1 cellular context compared by ENCODE assay signal in the genomic region with DNA sequence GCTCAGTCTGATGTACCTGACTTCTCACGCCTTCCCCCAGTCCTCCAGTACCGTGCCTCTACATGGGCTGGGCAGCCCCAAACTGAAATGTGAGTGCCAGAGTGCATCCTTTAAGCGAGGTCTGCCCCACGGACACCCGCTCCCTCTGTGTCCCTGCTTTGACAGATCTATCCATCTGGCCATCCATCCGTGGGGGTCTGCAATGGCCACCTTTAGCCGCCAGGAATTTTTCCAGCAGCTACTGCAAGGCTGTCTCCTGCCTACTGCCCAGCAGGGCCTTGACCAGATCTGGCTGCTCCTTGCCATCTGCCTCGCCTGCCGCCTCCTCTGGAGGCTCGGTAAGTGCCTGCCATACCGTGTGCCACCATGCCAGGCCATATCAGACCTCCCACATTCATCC.
TF ChIP-seq lines count a peak whose summit lies in the region.

No MANE protein-coding gene starts in this region.

TF ChIP-seq in HepG2, 621 proteins besides CTCF, POLR2A, EP300 and RAD21:
- TF ChIP-seq, protein P1, sequence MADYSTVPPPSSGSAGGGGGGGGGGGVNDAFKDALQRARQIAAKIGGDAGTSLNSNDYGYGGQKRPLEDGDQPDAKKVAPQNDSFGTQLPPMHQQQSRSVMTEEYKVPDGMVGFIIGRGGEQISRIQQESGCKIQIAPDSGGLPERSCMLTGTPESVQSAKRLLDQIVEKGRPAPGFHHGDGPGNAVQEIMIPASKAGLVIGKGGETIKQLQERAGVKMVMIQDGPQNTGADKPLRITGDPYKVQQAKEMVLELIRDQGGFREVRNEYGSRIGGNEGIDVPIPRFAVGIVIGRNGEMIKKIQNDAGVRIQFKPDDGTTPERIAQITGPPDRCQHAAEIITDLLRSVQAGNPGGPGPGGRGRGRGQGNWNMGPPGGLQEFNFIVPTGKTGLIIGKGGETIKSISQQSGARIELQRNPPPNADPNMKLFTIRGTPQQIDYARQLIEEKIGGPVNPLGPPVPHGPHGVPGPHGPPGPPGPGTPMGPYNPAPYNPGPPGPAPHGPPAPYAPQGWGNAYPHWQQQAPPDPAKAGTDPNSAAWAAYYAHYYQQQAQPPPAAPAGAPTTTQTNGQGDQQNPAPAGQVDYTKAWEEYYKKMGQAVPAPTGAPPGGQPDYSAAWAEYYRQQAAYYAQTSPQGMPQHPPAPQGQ (CRISPR knock-in tag; IDR thresholded peaks at IDR 0.05; ENCODE audit: borderline replicate concordance), result no peak
- TF ChIP-seq, protein P2, sequence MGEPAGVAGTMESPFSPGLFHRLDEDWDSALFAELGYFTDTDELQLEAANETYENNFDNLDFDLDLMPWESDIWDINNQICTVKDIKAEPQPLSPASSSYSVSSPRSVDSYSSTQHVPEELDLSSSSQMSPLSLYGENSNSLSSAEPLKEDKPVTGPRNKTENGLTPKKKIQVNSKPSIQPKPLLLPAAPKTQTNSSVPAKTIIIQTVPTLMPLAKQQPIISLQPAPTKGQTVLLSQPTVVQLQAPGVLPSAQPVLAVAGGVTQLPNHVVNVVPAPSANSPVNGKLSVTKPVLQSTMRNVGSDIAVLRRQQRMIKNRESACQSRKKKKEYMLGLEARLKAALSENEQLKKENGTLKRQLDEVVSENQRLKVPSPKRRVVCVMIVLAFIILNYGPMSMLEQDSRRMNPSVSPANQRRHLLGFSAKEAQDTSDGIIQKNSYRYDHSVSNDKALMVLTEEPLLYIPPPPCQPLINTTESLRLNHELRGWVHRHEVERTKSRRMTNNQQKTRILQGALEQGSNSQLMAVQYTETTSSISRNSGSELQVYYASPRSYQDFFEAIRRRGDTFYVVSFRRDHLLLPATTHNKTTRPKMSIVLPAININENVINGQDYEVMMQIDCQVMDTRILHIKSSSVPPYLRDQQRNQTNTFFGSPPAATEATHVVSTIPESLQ (CRISPR knock-in tag; conservative IDR thresholded peaks at IDR 0.05), result no peak
- no peak for TF ChIP-seq ZC3H13 (CRISPR knock-in tag; IDR thresholded peaks at IDR 0.05)
- TF ChIP-seq, protein P3, sequence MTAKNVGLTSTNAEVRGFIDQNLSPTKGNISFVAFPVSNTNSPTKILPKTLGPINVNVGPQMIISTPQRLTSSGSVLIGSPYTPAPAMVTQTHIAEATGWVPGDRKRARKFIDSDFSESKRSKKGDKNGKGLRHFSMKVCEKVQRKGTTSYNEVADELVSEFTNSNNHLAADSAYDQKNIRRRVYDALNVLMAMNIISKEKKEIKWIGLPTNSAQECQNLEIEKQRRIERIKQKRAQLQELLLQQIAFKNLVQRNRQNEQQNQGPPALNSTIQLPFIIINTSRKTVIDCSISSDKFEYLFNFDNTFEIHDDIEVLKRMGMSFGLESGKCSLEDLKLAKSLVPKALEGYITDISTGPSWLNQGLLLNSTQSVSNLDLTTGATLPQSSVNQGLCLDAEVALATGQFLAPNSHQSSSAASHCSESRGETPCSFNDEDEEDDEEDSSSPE (CRISPR knock-in tag; IDR thresholded peaks at IDR 0.05), result no peak
- TF ChIP-seq DMAP1 (CRISPR knock-in tag; IDR thresholded peaks at IDR 0.05), result no peak
- no peak for TF ChIP-seq NR1H2 (CRISPR knock-in tag; IDR thresholded peaks at IDR 0.05; ENCODE audit: borderline replicate concordance, low read depth)
- TF ChIP-seq ZSCAN25 (CRISPR knock-in tag; IDR thresholded peaks at IDR 0.05), result no peak
- TF ChIP-seq ZNF564 (CRISPR knock-in tag; IDR thresholded peaks at IDR 0.05), result no peak
- TF ChIP-seq, protein P4, sequence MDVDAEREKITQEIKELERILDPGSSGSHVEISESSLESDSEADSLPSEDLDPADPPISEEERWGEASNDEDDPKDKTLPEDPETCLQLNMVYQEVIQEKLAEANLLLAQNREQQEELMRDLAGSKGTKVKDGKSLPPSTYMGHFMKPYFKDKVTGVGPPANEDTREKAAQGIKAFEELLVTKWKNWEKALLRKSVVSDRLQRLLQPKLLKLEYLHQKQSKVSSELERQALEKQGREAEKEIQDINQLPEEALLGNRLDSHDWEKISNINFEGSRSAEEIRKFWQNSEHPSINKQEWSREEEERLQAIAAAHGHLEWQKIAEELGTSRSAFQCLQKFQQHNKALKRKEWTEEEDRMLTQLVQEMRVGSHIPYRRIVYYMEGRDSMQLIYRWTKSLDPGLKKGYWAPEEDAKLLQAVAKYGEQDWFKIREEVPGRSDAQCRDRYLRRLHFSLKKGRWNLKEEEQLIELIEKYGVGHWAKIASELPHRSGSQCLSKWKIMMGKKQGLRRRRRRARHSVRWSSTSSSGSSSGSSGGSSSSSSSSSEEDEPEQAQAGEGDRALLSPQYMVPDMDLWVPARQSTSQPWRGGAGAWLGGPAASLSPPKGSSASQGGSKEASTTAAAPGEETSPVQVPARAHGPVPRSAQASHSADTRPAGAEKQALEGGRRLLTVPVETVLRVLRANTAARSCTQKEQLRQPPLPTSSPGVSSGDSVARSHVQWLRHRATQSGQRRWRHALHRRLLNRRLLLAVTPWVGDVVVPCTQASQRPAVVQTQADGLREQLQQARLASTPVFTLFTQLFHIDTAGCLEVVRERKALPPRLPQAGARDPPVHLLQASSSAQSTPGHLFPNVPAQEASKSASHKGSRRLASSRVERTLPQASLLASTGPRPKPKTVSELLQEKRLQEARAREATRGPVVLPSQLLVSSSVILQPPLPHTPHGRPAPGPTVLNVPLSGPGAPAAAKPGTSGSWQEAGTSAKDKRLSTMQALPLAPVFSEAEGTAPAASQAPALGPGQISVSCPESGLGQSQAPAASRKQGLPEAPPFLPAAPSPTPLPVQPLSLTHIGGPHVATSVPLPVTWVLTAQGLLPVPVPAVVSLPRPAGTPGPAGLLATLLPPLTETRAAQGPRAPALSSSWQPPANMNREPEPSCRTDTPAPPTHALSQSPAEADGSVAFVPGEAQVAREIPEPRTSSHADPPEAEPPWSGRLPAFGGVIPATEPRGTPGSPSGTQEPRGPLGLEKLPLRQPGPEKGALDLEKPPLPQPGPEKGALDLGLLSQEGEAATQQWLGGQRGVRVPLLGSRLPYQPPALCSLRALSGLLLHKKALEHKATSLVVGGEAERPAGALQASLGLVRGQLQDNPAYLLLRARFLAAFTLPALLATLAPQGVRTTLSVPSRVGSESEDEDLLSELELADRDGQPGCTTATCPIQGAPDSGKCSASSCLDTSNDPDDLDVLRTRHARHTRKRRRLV (CRISPR knock-in tag; IDR thresholded peaks at IDR 0.05), result no peak
- no peak for TF ChIP-seq ZNF570 (CRISPR knock-in tag; IDR thresholded peaks at IDR 0.05; ENCODE audit: borderline replicate concordance)
- no peak for TF ChIP-seq ZNF317 (CRISPR knock-in tag; IDR thresholded peaks at IDR 0.05)
- TF ChIP-seq, protein P5, sequence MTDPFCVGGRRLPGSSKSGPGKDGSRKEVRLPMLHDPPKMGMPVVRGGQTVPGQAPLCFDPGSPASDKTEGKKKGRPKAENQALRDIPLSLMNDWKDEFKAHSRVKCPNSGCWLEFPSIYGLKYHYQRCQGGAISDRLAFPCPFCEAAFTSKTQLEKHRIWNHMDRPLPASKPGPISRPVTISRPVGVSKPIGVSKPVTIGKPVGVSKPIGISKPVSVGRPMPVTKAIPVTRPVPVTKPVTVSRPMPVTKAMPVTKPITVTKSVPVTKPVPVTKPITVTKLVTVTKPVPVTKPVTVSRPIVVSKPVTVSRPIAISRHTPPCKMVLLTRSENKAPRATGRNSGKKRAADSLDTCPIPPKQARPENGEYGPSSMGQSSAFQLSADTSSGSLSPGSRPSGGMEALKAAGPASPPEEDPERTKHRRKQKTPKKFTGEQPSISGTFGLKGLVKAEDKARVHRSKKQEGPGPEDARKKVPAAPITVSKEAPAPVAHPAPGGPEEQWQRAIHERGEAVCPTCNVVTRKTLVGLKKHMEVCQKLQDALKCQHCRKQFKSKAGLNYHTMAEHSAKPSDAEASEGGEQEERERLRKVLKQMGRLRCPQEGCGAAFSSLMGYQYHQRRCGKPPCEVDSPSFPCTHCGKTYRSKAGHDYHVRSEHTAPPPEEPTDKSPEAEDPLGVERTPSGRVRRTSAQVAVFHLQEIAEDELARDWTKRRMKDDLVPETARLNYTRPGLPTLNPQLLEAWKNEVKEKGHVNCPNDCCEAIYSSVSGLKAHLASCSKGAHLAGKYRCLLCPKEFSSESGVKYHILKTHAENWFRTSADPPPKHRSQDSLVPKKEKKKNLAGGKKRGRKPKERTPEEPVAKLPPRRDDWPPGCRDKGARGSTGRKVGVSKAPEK (CRISPR knock-in tag; IDR thresholded peaks at IDR 0.05; ENCODE audit: borderline replicate concordance), result no peak
